ENCODE assay signal across 15 cellular contexts in the genomic region with DNA sequence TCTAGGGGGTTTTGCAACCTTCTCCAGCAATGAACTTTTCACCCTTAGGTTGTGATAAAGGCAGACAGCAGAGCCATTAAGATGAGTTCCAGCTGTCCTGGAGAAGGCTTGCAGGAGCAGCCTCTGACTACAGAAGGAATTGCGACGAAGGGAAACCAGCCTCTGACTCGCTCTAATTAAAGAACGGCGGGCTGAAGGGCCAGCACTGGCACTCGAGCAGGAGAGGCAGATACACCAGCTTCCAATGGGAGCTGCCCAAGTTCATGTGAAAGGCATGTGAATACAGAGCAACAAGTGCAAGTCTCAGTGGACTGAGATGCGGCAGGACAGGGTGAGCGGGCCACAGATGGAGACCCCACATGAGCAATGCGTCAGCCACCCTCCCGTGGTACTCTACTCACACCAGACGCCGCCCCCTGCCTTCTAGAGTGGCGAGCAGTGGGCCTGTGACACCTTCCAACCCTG.
DNase-seq lines count a peak whose midpoint lies in the region; ATAC-seq and TF ChIP-seq lines count a peak whose summit lies in the region.
"Had no signal": no experiment of that assay in that cellular context is flagged by ENCODE, and none has a peak within 500 bp of the region (broad histone marks: within the 10 kb centered on the region; RNA-seq: fewer than 3 reads in every experiment).

No MANE protein-coding gene starts in this region.

- H3K9me3 Mint-ChIP-seq in nephron: no peaks in the 10 kb centered on the region
- H3K9me3 Mint-ChIP-seq: activated CD4-positive, alpha-beta memory T cell treated with anti-CD3 and anti-CD28 coated beads for 36 hours had no signal

- CTCF ChIA-PET in RWPE1 (lab: Yijun Ruan, JAX): interaction anchor here (0.7 kb wide), 1 partner anchor 9 kb away, joined by 3 read pairs; no protein-coding TSS in a partner anchor

- H3K27me3 Mint-ChIP-seq in nephron (ENCODE audit: low read depth): no peaks in the 10 kb centered on the region
- H3K27me3 Mint-ChIP-seq: activated CD4-positive, alpha-beta memory T cell treated with anti-CD3 and anti-CD28 coated beads for 36 hours; B cell had no signal

- ATAC-seq in GM18517 (IDR thresholded peaks at IDR 0.05; ENCODE audit: unreplicated experiment): no peak
- ATAC-seq: left colon had no signal

- peaks cover 85% of the 10 kb centered on the region for H3K36me3 Mint-ChIP-seq in nephron (ENCODE audit: low read depth)

- peak overlapping the region; percentile 51 for H3K27ac ChIP-seq in RWPE1
- H3K27ac ChIP-seq: PC-9 had no signal

- H3K27ac Mint-ChIP-seq in nephron: peak overlapping the region; percentile 63 to 87 (median 75)
- H3K27ac Mint-ChIP-seq: activated CD4-positive, alpha-beta memory T cell treated with anti-CD3 and anti-CD28 coated beads for 36 hours; B cell had no signal

- H3K4me3 ChIP-seq in fibroblast of pulmonary artery (replicated peaks; ENCODE audit: low read depth, low read length): no peak overlapping the region
- H3K4me3 ChIP-seq: PC-9 had no signal

- POLR2A ChIA-PET in RWPE1 (lab: Yijun Ruan, JAX; ENCODE audit: low non-redundant PET): no interaction called here

- peak overlapping the region in 2 of 3 experiments; percentile 11 to 16 for H3K4me3 Mint-ChIP-seq in nephron
- H3K4me3 Mint-ChIP-seq: activated CD4-positive, alpha-beta memory T cell treated with anti-CD3 and anti-CD28 coated beads for 36 hours; B cell had no signal

- TF ChIP-seq CTCF in RWPE1 (conservative IDR thresholded peaks at IDR 0.05; ENCODE audit: low read depth) (no peak), fibroblast of pulmonary artery (IDR thresholded peaks at IDR 0.05; ENCODE audit: low read length, missing control alignments) (no peak), nephron (IDR thresholded peaks at IDR 0.05; ENCODE audit: unreplicated experiment in 3 of 3) (no peak)

- DNase-seq in AG08395 (ENCODE audit: low spot score): peak; percentile 35
- DNase-seq in RWPE1 (ENCODE audit: low spot score): no peak
- peak; percentile 77 for DNase-seq in fibroblast of pulmonary artery (ENCODE audit: low read depth)
- DNase-seq in HK-2 (ENCODE audit: unreplicated experiment): no peak
- DNase-seq in effector CD8-positive, alpha-beta T cell (lab: John Stamatoyannopoulos, UW): no peak
- DNase-seq in head of caudate nucleus: no peak
- DNase-seq: activated CD4-positive, alpha-beta memory T cell treated with anti-CD3 and anti-CD28 coated beads for 36 hours; DMS79; NCI-H226; PC-9; T-helper 9 cell had no signal

- intact Hi-C loops in head of caudate nucleus (cut with DNase I): no loop called here

- peaks cover 15% of the 10 kb centered on the region for H3K4me1 Mint-ChIP-seq in nephron

Comparison
In these comparisons a context has a peak if more than half of its experiments do, and no peak if none do; other contexts are left out.
1. DNase-seq: peak in AG08395 (single experiment) and fibroblast of pulmonary artery (single experiment); none in RWPE1 (single experiment), HK-2 (single experiment), effector CD8-positive, alpha-beta T cell (single experiment) and head of caudate nucleus (0 of 42).